18 cellular contexts compared by ENCODE assay signal in the genomic region with DNA sequence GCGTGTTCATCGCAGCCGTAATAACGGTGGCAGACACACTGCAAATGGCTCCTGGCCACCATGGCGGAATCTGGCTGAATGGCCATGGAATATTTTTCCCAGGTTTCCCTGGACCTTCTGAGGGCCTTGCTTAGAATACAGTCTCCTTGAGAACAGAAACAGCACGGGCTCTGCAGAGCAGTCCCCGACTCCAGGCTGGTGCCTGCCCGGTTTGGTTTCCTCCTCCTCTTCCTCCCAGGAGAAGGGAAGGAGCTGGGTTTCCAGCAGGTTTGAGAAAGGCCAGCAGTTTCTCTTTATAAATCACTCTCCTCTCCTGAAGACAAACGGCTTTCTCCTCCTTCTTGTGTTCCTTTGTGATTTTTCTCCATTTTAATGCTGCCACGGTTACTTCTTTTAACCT.
DNase-seq lines count a peak whose midpoint lies in the region; ATAC-seq, FAIRE-seq and TF ChIP-seq lines count a peak whose summit lies in the region.
"Had no signal": no experiment of that assay in that cellular context is flagged by ENCODE, and none has a peak within 500 bp of the region (broad histone marks: within the 10 kb centered on the region; RNA-seq: fewer than 3 reads in every experiment).

No MANE protein-coding gene starts in this region.

- no peak for TF ChIP-seq POLR2A in A549 (IDR thresholded peaks at IDR 0.05; ENCODE audit: low read length)

- H4K20me1 ChIP-seq in PC-3 (ENCODE audit: low read length) (no peaks in the 10 kb centered on the region), osteoblast (ENCODE audit: insufficient read depth, low read length) (no peaks in the 10 kb centered on the region)

- peak overlapping the region; percentile 69 for H3K4me3 Mint-ChIP-seq in endothelial cell (ENCODE audit: unreplicated experiment)
- H3K4me3 Mint-ChIP-seq: activated B cell treated with CpG ODN at 0.5 μM for 24 hours; activated CD8-positive, alpha-beta T cell treated with anti-CD3 and anti-CD28 coated beads, Interleukin-2, amount 10 ng/mL, durations not matched to agents 7 days and 5 days; activated naive CD8-positive, alpha-beta T cell; CD4-positive, alpha-beta memory T cell; neural crest cell; stimulated activated memory B cell treated with anti-CD40 and anti-IgM and Interleukin-4, amounts not matched to agents 10 μg/mL and 1 μg/mL and 100 μg/mL, for 72 hours had no signal

- H3K9me2 ChIP-seq in PC-3 (replicated peaks; ENCODE audit: low read length) = no peaks in the 10 kb centered on the region

- no peak overlapping the region for H2AFZ ChIP-seq in PC-3 (ENCODE audit: low read length)
- H2AFZ ChIP-seq in osteoblast (ENCODE audit: low read length) = peak overlapping the region; percentile 6

- intact Hi-C loops in PC-3 (cut with micrococcal nuclease) = no loop called here

- no TSS peak for BruUV-seq in PC-3 (replicated peaks; lab: Mats Ljungman, UMichigan)

- peak overlapping the region; percentile 91 for H3K27ac Mint-ChIP-seq in endothelial cell (ENCODE audit: unreplicated experiment)
- H3K27ac Mint-ChIP-seq: activated B cell treated with CpG ODN at 0.5 μM for 24 hours; activated CD8-positive, alpha-beta T cell treated with anti-CD3 and anti-CD28 coated beads, Interleukin-2, amount 10 ng/mL, durations not matched to agents 7 days and 5 days; activated naive CD8-positive, alpha-beta T cell; stimulated activated memory B cell treated with anti-CD40 and anti-IgM and Interleukin-4, amounts not matched to agents 10 μg/mL and 1 μg/mL and 100 μg/mL, for 72 hours had no signal

- H3K4me3 ChIP-seq in A549 = no peak overlapping the region
- H3K4me3 ChIP-seq in PC-3 (ENCODE audit: low read length) = no peak overlapping the region
- H3K4me3 ChIP-seq in osteoblast (ENCODE audit: insufficient read depth, low read length) = no peak overlapping the region
- H3K4me3 ChIP-seq: MG63, right atrium auricular region, transverse colon had no signal

- no peak for DNase-seq in A549 (ENCODE audit: low read depth in 1 of 2, low spot score in 1 of 2)
- no peak for DNase-seq in PC-3
- DNase-seq in endothelial cell (ENCODE audit: low spot score) = peak; percentile 28
- no peak for DNase-seq in osteoblast (ENCODE audit: insufficient read length, low spot score, missing footprints)
- no peak for DNase-seq in activated T-cell treated with anti-CD3 and anti-CD28 coated beads, Interleukin-2, amount 50 U/mL, for 1 hour
- DNase-seq in glomerular visceral epithelial cell (ENCODE audit: extremely low spot score) = no peak
- DNase-seq: activated B cell treated with CpG ODN at 0.5 μM for 24 hours; activated CD8-positive, alpha-beta T cell treated with anti-CD3 and anti-CD28 coated beads, Interleukin-2, amount 10 ng/mL, durations not matched to agents 7 days and 5 days; CD4-positive, alpha-beta memory T cell; MG63; transverse colon had no signal

- no peaks in the 10 kb centered on the region for H3F3A ChIP-seq in PC-3 (ENCODE audit: low read length, unreplicated experiment)

- TF ChIP-seq CTCF in A549 (IDR thresholded peaks at IDR 0.05) (no peak), PC-3 (conservative IDR thresholded peaks at IDR 0.05; ENCODE audit: low read depth, low read length) (no peak), endothelial cell (IDR thresholded peaks at IDR 0.05; ENCODE audit: unreplicated experiment) (no peak), osteoblast (IDR thresholded peaks at IDR 0.05; ENCODE audit: extremely low read depth, low read depth, low read length) (no peak)

- H3K9me3 ChIP-seq in A549 (no peaks in the 10 kb centered on the region), PC-3 (ENCODE audit: low read length) (no peaks in the 10 kb centered on the region), osteoblast (ENCODE audit: low read depth, low read length) (no peaks in the 10 kb centered on the region)
- H3K9me3 ChIP-seq: MG63, right atrium auricular region, transverse colon had no signal

- no peak for TF ChIP-seq RAD21 in A549 (conservative IDR thresholded peaks at IDR 0.05 in 1 of 2, IDR thresholded peaks at IDR 0.05 in 1 of 2)

- no peak overlapping the region for H3K9ac ChIP-seq in PC-3 (ENCODE audit: low read length)

- FAIRE-seq in A549 (lab: Jason Lieb, UNC) = no peak
- FAIRE-seq: GM18507 had no signal

- H3K4me2 ChIP-seq in A549 (0 out of 3 replicates have a peak overlapping the region, but pooled peaks have one; percentile 24), PC-3 (ENCODE audit: low read length) (peak overlapping the region; percentile 47), osteoblast (ENCODE audit: insufficient read depth, low read length) (peak overlapping the region; percentile 4)

- peaks cover 3% of the 10 kb centered on the region for H3K27me3 Mint-ChIP-seq in endothelial cell (ENCODE audit: unreplicated experiment)
- H3K27me3 Mint-ChIP-seq: activated B cell treated with CpG ODN at 0.5 μM for 24 hours; activated naive CD8-positive, alpha-beta T cell had no signal

- H3K4me1 ChIP-seq in A549 = peaks cover 6% of the 10 kb centered on the region; the same call in 1 of the 3 replicates
- H3K4me1 ChIP-seq in PC-3 (ENCODE audit: insufficient read depth, low read length) = peaks cover 16% of the 10 kb centered on the region
- no peaks in the 10 kb centered on the region for H3K4me1 ChIP-seq in osteoblast (ENCODE audit: insufficient read depth, low read length)

- TF ChIP-seq EP300 in A549 (IDR thresholded peaks at IDR 0.05) = no peak

- no peaks in the 10 kb centered on the region for H3K36me3 Mint-ChIP-seq in endothelial cell (ENCODE audit: low read depth, unreplicated experiment)
- H3K36me3 Mint-ChIP-seq: activated naive CD8-positive, alpha-beta T cell; CD4-positive, alpha-beta memory T cell; stimulated activated memory B cell treated with anti-CD40 and anti-IgM and Interleukin-4, amounts not matched to agents 10 μg/mL and 1 μg/mL and 100 μg/mL, for 72 hours had no signal

- CTCF ChIA-PET in A549 (lab: Yijun Ruan, JAX) (interaction anchor here (0.6 kb wide), 1 partner anchor 1511 kb away, joined by 3 read pairs; no protein-coding TSS in a partner anchor), PC-3 (lab: Charles Lee) (no interaction called here)

- WGBS in A549 (ENCODE audit: missing lambda C conversion rate) = 81% methylated on average over 10 of the region's 10 CpGs

- POLR2A ChIA-PET in A549 (lab: Yijun Ruan, JAX) = no interaction called here
- POLR2A ChIA-PET in PC-3 (lab: Charles Lee; ENCODE audit: unreplicated experiment) = no interaction called here

- no peaks in the 10 kb centered on the region for H3K9me3 Mint-ChIP-seq in endothelial cell (ENCODE audit: unreplicated experiment)
- H3K9me3 Mint-ChIP-seq: activated B cell treated with CpG ODN at 0.5 μM for 24 hours, neural crest cell had no signal

- no peaks in the 10 kb centered on the region for H3K27me3 ChIP-seq in PC-3 (ENCODE audit: low read length)
- peaks cover 4% of the 10 kb centered on the region for H3K27me3 ChIP-seq in osteoblast (ENCODE audit: insufficient read depth, low read length)
- H3K27me3 ChIP-seq: MG63, right atrium auricular region, transverse colon had no signal

- H3K79me2 ChIP-seq in PC-3 (ENCODE audit: low read length) = no peaks in the 10 kb centered on the region
- no peaks in the 10 kb centered on the region for H3K79me2 ChIP-seq in osteoblast (ENCODE audit: insufficient read depth, low read length)

- H3K4me1 Mint-ChIP-seq in endothelial cell (ENCODE audit: unreplicated experiment) = peaks cover 23% of the 10 kb centered on the region
- H3K4me1 Mint-ChIP-seq: activated B cell treated with CpG ODN at 0.5 μM for 24 hours; CD4-positive, alpha-beta memory T cell; stimulated activated memory B cell treated with anti-CD40 and anti-IgM and Interleukin-4, amounts not matched to agents 10 μg/mL and 1 μg/mL and 100 μg/mL, for 72 hours had no signal

- no peak overlapping the region for H3K27ac ChIP-seq in A549
- no peak overlapping the region for H3K27ac ChIP-seq in PC-3 (ENCODE audit: low read length)
- no peak overlapping the region for H3K27ac ChIP-seq in osteoblast (ENCODE audit: low read depth, low read length)
- H3K27ac ChIP-seq: right atrium auricular region, transverse colon had no signal

- peak in 1 of 2 experiments; percentile 15; a peak in 1 of 6 replicates for ATAC-seq in A549
- peak; percentile 14 for ATAC-seq in PC-3
- no peak for ATAC-seq in HG02938 (IDR thresholded peaks at IDR 0.05; ENCODE audit: unreplicated experiment)
- no peak for ATAC-seq in HG02973 (IDR thresholded peaks at IDR 0.05; ENCODE audit: unreplicated experiment)
- ATAC-seq: activated CD8-positive, alpha-beta T cell treated with anti-CD3 and anti-CD28 coated beads, Interleukin-2, amount 10 ng/mL, durations not matched to agents 7 days and 5 days; stimulated activated memory B cell treated with anti-CD40 and anti-IgM and Interleukin-4, amounts not matched to agents 10 μg/mL and 1 μg/mL and 100 μg/mL, for 72 hours had no signal

- H3K36me3 ChIP-seq in PC-3 (ENCODE audit: low read depth, low read length) = no peaks in the 10 kb centered on the region
- no peaks in the 10 kb centered on the region for H3K36me3 ChIP-seq in osteoblast (ENCODE audit: insufficient read depth, low read length)
- H3K36me3 ChIP-seq: MG63, right atrium auricular region, transverse colon had no signal

TF ChIP-seq in A549, 52 proteins besides CTCF, POLR2A, EP300 and RAD21 (continues in another document):
- no peak for TF ChIP-seq ZFP36 (IDR thresholded peaks at IDR 0.05; ENCODE audit: borderline replicate concordance, partially characterized antibody)
- TF ChIP-seq SMC3 (IDR thresholded peaks at IDR 0.05) = no peak
- TF ChIP-seq, protein P1, sequence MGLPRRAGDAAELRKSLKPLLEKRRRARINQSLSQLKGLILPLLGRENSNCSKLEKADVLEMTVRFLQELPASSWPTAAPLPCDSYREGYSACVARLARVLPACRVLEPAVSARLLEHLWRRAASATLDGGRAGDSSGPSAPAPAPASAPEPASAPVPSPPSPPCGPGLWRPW (IDR thresholded peaks at IDR 0.05) = no peak
- no peak for TF ChIP-seq RARB (CRISPR knock-in tag; IDR thresholded peaks at IDR 0.05)
- TF ChIP-seq, protein P2, sequence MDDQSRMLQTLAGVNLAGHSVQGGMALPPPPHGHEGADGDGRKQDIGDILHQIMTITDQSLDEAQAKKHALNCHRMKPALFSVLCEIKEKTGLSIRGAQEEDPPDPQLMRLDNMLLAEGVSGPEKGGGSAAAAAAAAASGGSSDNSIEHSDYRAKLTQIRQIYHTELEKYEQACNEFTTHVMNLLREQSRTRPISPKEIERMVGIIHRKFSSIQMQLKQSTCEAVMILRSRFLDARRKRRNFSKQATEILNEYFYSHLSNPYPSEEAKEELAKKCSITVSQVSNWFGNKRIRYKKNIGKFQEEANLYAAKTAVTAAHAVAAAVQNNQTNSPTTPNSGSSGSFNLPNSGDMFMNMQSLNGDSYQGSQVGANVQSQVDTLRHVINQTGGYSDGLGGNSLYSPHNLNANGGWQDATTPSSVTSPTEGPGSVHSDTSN (IDR thresholded peaks at IDR 0.05) = no peak
- TF ChIP-seq CHD2 (IDR thresholded peaks at IDR 0.05; ENCODE audit: low read length, partially characterized antibody) = no peak
- no peak for TF ChIP-seq EHF (CRISPR knock-in tag; IDR thresholded peaks at IDR 0.05)
- TF ChIP-seq NR3C1 (IDR thresholded peaks at IDR 0.05) = no peak
- no peak for TF ChIP-seq RCOR1 (IDR thresholded peaks at IDR 0.05; ENCODE audit: low read depth, low read length)
- TF ChIP-seq MYC (IDR thresholded peaks at IDR 0.05; ENCODE audit: borderline replicate concordance, low read length) = no peak
- no peak for TF ChIP-seq MAFK (IDR thresholded peaks at IDR 0.05; ENCODE audit: partially characterized antibody)
- no peak for TF ChIP-seq ZC3H11A (IDR thresholded peaks at IDR 0.05)
